Comparison of ENCODE assay signal across 8 cellular contexts in the genomic region with DNA sequence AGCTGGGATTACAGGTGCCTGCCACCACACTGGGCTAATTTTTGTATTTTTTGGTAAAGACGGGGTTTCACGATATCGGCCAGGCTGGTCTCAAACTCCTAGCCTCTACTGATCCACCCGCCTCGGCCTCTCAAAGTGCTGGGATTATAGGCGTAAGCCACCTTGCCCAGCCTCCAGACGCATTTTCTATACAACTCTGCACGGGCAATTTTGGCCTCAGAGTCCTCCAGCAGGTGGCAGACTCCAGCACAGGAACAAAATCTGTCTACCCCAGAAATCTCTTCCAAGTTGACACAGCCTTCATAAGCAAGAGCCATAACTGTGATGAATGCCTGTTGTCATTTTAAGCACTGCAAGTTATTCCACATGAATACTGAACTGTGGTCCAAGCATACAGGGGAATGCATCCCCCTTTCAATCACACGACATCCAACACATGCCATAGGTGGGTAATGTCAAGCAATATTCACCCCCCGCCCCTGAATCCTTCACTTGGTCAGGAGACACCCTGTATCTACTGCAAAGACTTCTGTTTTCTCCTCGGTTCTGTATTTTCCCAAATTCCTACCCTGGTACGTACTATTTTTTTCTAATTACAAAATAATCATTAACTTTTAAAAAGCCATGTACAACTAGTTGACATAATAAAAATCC. TPM values are rescaled to one million over a fixed set of nuclear protein-coding genes. Genes with fewer than 3 reads are reported as not detected.
A peak's percentile ranks its signal among the peaks of the same experiment; 100 is the strongest.
DNase-seq lines count a peak whose midpoint lies in the region; ATAC-seq and TF ChIP-seq lines count a peak whose summit lies in the region.

No MANE protein-coding gene starts in this region.

- no peak for TF ChIP-seq POLR2A in esophagus muscularis mucosa (IDR thresholded peaks at IDR 0.05; ENCODE audit: low read depth)

- no peak overlapping the region for H3K27ac ChIP-seq in GM23338 (ENCODE audit: low read depth)
- no peak overlapping the region for H3K27ac ChIP-seq in esophagus muscularis mucosa (replicated peaks in 1 of 4)

- no peaks in the 10 kb centered on the region for H3K4me1 ChIP-seq in GM23338 (ENCODE audit: insufficient read depth)
- peaks cover 0 to 4% (median 1%) of the 10 kb centered on the region in 4 donors for H3K4me1 ChIP-seq in esophagus muscularis mucosa

- H2AFZ ChIP-seq in GM23338 = no peak overlapping the region

- no peaks in the 10 kb centered on the region for H3K27me3 Mint-ChIP-seq in GM23338 (ENCODE audit: insufficient read depth, low read depth, poor library complexity)

- no peak overlapping the region for H3K27ac Mint-ChIP-seq in GM23338

- H3K79me2 ChIP-seq in GM23338 (replicated peaks; ENCODE audit: insufficient read depth) = no peaks in the 10 kb centered on the region

- peak; percentile 27 for DNase-seq in 8988T
- DNase-seq in GDM1 (lab: John Stamatoyannopoulos, UW) = peak; percentile 18
- peak; percentile 69 for DNase-seq in GM23338 (ENCODE audit: low spot score)
- peak; percentile 62 to 76 for DNase-seq in Kasumi-1 (lab: John Stamatoyannopoulos, UW)
- no peak for DNase-seq in esophagus muscularis mucosa (ENCODE audit: extremely low spot score)
- DNase-seq in stimulated activated CD4-positive, alpha-beta T cell treated with anti-CD3 and anti-CD28 coated beads, Interleukin-2, amount 100 ng/mL, for 48 hours = peak; percentile 13 to 15
- DNase-seq in medulla oblongata (ENCODE audit: extremely low spot score) = no peak

- H3K9me3 ChIP-seq in esophagus muscularis mucosa = no peaks in the 10 kb centered on the region

- intact Hi-C loops in esophagus muscularis mucosa (cut with DNase I) = loop anchor here (5.0 kb wide), 1 partner anchor 48 kb away; no protein-coding TSS in a partner anchor

- H3K4me1 Mint-ChIP-seq in GM23338 = no peaks in the 10 kb centered on the region

- 75% methylated on average over 12 of the region's 12 CpGs for WGBS in esophagus muscularis mucosa

- no peak overlapping the region for H3K4me2 ChIP-seq in GM23338

- no peaks in the 10 kb centered on the region for H3F3A ChIP-seq in GM23338 (replicated peaks; ENCODE audit: low read depth)

- no peak for TF ChIP-seq EP300 in esophagus muscularis mucosa (IDR thresholded peaks at IDR 0.05)

- H3K36me3 ChIP-seq in GM23338 (ENCODE audit: insufficient read depth) = peaks cover 40% of the 10 kb centered on the region
- peaks cover 11 to 61% (median 35%) of the 10 kb centered on the region in 4 donors for H3K36me3 ChIP-seq in esophagus muscularis mucosa

- H4K20me1 ChIP-seq in GM23338 (replicated peaks; ENCODE audit: insufficient read depth) = peaks cover 7% of the 10 kb centered on the region; the same call in 1 of the 2 replicates

- H3K4me3 Mint-ChIP-seq in GM23338 = no peak overlapping the region

- TF ChIP-seq CTCF in GM23338 (conservative IDR thresholded peaks at IDR 0.05; ENCODE audit: low read depth in 2 of 2) = peak; percentile 74
- peak; percentile 50; the same call in 1 of the 2 replicates for TF ChIP-seq CTCF in WI38 (IDR thresholded peaks at IDR 0.05; ENCODE audit: low read depth, low read length)
- TF ChIP-seq CTCF in esophagus muscularis mucosa (IDR thresholded peaks at IDR 0.05) = peak in 2 of 3 experiments; percentile 15 to 52

- H3K27me3 ChIP-seq in GM23338 (ENCODE audit: insufficient read depth) (no peaks in the 10 kb centered on the region), esophagus muscularis mucosa (no peaks in the 10 kb centered on the region)

- peaks cover 45% of the 10 kb centered on the region for H3K36me3 Mint-ChIP-seq in GM23338 (ENCODE audit: low read depth)

- no peak overlapping the region for H3K4me3 ChIP-seq in GM23338
- no peak overlapping the region for H3K4me3 ChIP-seq in WI38 (ENCODE audit: low read depth, low read length)
- no peak overlapping the region for H3K4me3 ChIP-seq in esophagus muscularis mucosa

- H3K9me2 ChIP-seq in GM23338 (ENCODE audit: insufficient read depth) = no peaks in the 10 kb centered on the region

- no peaks in the 10 kb centered on the region for H3K9me3 Mint-ChIP-seq in GM23338

- ATAC-seq in GM23338 = peak; percentile 59

TF ChIP-seq in GM23338, 12 proteins besides CTCF, POLR2A, EP300 and RAD21:
- TF ChIP-seq, protein P1, sequence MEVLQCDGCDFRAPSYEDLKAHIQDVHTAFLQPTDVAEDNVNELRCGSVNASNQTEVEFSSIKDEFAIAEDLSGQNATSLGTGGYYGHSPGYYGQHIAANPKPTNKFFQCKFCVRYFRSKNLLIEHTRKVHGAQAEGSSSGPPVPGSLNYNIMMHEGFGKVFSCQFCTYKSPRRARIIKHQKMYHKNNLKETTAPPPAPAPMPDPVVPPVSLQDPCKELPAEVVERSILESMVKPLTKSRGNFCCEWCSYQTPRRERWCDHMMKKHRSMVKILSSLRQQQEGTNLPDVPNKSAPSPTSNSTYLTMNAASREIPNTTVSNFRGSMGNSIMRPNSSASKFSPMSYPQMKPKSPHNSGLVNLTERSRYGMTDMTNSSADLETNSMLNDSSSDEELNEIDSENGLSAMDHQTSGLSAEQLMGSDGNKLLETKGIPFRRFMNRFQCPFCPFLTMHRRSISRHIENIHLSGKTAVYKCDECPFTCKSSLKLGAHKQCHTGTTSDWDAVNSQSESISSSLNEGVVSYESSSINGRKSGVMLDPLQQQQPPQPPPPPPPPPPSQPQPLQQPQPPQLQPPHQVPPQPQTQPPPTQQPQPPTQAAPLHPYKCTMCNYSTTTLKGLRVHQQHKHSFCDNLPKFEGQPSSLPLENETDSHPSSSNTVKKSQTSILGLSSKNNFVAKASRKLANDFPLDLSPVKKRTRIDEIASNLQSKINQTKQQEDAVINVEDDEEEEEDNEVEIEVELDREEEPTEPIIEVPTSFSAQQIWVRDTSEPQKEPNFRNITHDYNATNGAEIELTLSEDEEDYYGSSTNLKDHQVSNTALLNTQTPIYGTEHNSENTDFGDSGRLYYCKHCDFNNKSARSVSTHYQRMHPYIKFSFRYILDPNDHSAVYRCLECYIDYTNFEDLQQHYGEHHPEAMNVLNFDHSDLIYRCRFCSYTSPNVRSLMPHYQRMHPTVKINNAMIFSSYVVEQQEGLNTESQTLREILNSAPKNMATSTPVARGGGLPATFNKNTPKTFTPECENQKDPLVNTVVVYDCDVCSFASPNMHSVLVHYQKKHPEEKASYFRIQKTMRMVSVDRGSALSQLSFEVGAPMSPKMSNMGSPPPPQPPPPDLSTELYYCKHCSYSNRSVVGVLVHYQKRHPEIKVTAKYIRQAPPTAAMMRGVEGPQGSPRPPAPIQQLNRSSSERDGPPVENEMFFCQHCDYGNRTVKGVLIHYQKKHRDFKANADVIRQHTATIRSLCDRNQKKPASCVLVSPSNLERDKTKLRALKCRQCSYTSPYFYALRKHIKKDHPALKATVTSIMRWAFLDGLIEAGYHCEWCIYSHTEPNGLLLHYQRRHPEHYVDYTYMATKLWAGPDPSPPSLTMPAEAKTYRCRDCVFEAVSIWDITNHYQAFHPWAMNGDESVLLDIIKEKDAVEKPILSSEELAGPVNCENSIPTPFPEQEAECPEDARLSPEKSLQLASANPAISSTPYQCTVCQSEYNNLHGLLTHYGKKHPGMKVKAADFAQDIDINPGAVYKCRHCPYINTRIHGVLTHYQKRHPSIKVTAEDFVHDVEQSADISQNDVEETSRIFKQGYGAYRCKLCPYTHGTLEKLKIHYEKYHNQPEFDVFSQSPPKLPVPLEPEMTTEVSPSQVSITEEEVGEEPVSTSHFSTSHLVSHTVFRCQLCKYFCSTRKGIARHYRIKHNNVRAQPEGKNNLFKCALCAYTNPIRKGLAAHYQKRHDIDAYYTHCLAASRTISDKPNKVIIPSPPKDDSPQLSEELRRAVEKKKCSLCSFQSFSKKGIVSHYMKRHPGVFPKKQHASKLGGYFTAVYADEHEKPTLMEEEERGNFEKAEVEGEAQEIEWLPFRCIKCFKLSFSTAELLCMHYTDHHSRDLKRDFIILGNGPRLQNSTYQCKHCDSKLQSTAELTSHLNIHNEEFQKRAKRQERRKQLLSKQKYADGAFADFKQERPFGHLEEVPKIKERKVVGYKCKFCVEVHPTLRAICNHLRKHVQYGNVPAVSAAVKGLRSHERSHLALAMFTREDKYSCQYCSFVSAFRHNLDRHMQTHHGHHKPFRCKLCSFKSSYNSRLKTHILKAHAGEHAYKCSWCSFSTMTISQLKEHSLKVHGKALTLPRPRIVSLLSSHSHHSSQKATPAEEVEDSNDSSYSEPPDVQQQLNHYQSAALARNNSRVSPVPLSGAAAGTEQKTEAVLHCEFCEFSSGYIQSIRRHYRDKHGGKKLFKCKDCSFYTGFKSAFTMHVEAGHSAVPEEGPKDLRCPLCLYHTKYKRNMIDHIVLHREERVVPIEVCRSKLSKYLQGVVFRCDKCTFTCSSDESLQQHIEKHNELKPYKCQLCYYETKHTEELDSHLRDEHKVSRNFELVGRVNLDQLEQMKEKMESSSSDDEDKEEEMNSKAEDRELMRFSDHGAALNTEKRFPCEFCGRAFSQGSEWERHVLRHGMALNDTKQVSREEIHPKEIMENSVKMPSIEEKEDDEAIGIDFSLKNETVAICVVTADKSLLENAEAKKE (CRISPR knock-in tag; IDR thresholded peaks at IDR 0.05) = no peak
- TF ChIP-seq POLR2AphosphoS5 (IDR thresholded peaks at IDR 0.05; ENCODE audit: low read depth) = 0 out of 2 replicates have a peak, but pooled peaks have one; percentile 22
- no peak for TF ChIP-seq NANOG (IDR thresholded peaks at IDR 0.05; ENCODE audit: borderline replicate concordance)

RNA-seq across cellular contexts. Expression of a gene that starts 50.8 kb away (rescaled TPM):
- 122 and 135 TPM in 2 replicates for total RNA-seq in GM23338 (2014; rRNA removed; shearing (Covaris generic))
- 184 and 198 TPM in 2 replicates for polyA plus RNA-seq in GM23338 (2016; fragmentation: Nextera tagmentation; extraction: Ambion mirVana)
- total RNA-seq in esophagus muscularis mucosa = 10 to 100 TPM; 14.9 to 17.7 (median 15.5) TPM

RNA-seq across cellular contexts. Expression of a gene that starts 56.5 kb away (rescaled TPM):
- total RNA-seq in GM23338 (2014; rRNA removed; shearing (Covaris generic)) = 75.9 and 81.4 TPM in 2 replicates
- polyA plus RNA-seq in GM23338 (2016; fragmentation: Nextera tagmentation; extraction: Ambion mirVana) = 104 and 140 TPM in 2 replicates
- 10 to 100 TPM; 37.8 to 49.0 (median 42.9) TPM for total RNA-seq in esophagus muscularis mucosa

Comparison
In these comparisons a context has a peak if more than half of its experiments do, and no peak if none do; other contexts are left out.
1. DNase-seq: peak in 8988T (single experiment), GDM1 (single experiment), GM23338 (single experiment), Kasumi-1 (2 of 2) and stimulated activated CD4-positive, alpha-beta T cell treated with anti-CD3 and anti-CD28 coated beads, Interleukin-2, amount 100 ng/mL, for 48 hours (2 of 2); none in esophagus muscularis mucosa (single experiment) and medulla oblongata (single experiment).
2. Peak in every context shown above with its lines, with median percentiles within 50 percentile points of each other: CTCF ChIP-seq.